In the genomic region with DNA sequence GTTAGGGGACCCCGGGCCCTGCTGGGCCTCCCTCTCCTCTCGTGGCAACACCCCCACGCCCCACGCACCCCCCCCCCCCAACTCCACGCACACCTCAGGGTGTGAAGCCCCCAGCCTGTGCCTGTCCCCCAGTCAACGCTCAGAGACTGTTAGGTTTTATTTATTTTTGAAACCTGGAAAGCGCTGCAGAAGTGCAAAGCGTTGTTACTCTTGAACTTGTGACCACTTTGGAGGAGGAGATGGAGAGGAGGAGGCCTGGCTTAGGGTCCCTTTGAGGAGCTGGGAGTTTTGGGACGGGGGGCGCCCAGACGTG, we compare ENCODE assay signal across 8 cellular contexts. TPM values are rescaled to one million over a fixed set of nuclear protein-coding genes. Genes with fewer than 3 reads are reported as not detected.
DNase-seq lines count a peak whose midpoint lies in the region; ATAC-seq, FAIRE-seq and TF ChIP-seq lines count a peak whose summit lies in the region.

No MANE protein-coding gene starts in this region.

- TF ChIP-seq POLR2A in A549 (IDR thresholded peaks at IDR 0.05; ENCODE audit: low read length): no peak

- peak overlapping the region; percentile 50 for H3K4me3 ChIP-seq in A549
- H3K4me3 ChIP-seq in Jurkat, Clone E6-1 (ENCODE audit: low read length): peak overlapping the region; percentile 47; the same call in 1 of the 2 replicates

- no peak for TF ChIP-seq RAD21 in A549 (conservative IDR thresholded peaks at IDR 0.05 in 1 of 2, IDR thresholded peaks at IDR 0.05 in 1 of 2)

- peak overlapping the region; percentile 88 for H3K4me2 ChIP-seq in A549

- no peak for TF ChIP-seq EP300 in A549 (IDR thresholded peaks at IDR 0.05)

- TF ChIP-seq CTCF in A549 (IDR thresholded peaks at IDR 0.05): no peak
- no peak for TF ChIP-seq CTCF in mesothelial cell of epicardium (IDR thresholded peaks at IDR 0.05; ENCODE audit: unreplicated experiment)
- no peak for TF ChIP-seq CTCF in GM10248 (IDR thresholded peaks at IDR 0.05; ENCODE audit: control extremely low read depth, extremely low read depth, low read depth, missing control alignments)

- no peak for FAIRE-seq in A549 (lab: Jason Lieb, UNC)

- H3K27me3 Mint-ChIP-seq in mesothelial cell of epicardium (ENCODE audit: low read depth): no peaks in the 10 kb centered on the region

- POLR2A ChIA-PET in A549 (lab: Yijun Ruan, JAX): interaction anchor here (1.3 to 1.7 kb wide), 2 partner anchors 33 to 55 kb away, joined by 4 to 11 read pairs; a partner anchor contains a TSS
- POLR2A ChIA-PET in GM10248 (lab: Yijun Ruan, JAX): no interaction called here

- H3K9me3 ChIP-seq in A549: no peaks in the 10 kb centered on the region

- CTCF ChIA-PET in A549 (lab: Yijun Ruan, JAX) (interaction anchor here (1.0 to 4.5 kb wide), 9 partner anchors 10 to 80 kb away, joined by 3 to 27 read pairs (median 4); a partner anchor contains a TSS), GM10248 (lab: Yijun Ruan, JAX) (interaction anchor here (1.2 to 7.3 kb wide), 12 partner anchors 8 to 656 kb away, joined by 3 to 66 read pairs (median 6); a partner anchor contains a TSS)

- H3K4me3 Mint-ChIP-seq in mesothelial cell of epicardium: peak overlapping the region; percentile 84

- H3K27ac ChIP-seq in A549: peak overlapping the region; percentile 59 to 84; a peak in 4 of 6 replicates
- H3K27ac ChIP-seq in cingulate gyrus (ENCODE audit: low read depth, low read length): peak overlapping the region; percentile 100

- peak overlapping the region; percentile 92 for H3K27ac Mint-ChIP-seq in mesothelial cell of epicardium

- H3K9me3 Mint-ChIP-seq in mesothelial cell of epicardium: no peaks in the 10 kb centered on the region

- H3K4me1 Mint-ChIP-seq in mesothelial cell of epicardium: peaks cover 43% of the 10 kb centered on the region

- ATAC-seq in A549: no peak; a peak in 1 of 6 replicates

- DNase-seq in A549 (ENCODE audit: low read depth in 1 of 2, low spot score in 1 of 2): no peak
- DNase-seq in Jurkat, Clone E6-1 (ENCODE audit: low read depth, low spot score): no peak
- no peak for DNase-seq in mesothelial cell of epicardium (ENCODE audit: low spot score in 2 of 2, unreplicated experiment in 2 of 2)
- DNase-seq in mucosa of gallbladder (ENCODE audit: low spot score): no peak
- DNase-seq in T1000 (lab: John Stamatoyannopoulos, UW): no peak
- no peak for DNase-seq in stimulated activated CD4-positive, alpha-beta T cell treated with anti-CD3 and anti-CD28 coated beads, Interleukin-15, amount 100 ng/mL, for 24 hours
- DNase-seq in GM10248 (ENCODE audit: extremely low spot score): no peak

- H3K4me1 ChIP-seq in A549: peaks cover 26% of the 10 kb centered on the region

- WGBS in A549 (ENCODE audit: missing lambda C conversion rate): 61% methylated on average over 5 of the region's 11 CpGs

- H3K36me3 Mint-ChIP-seq in mesothelial cell of epicardium: peaks cover 6% of the 10 kb centered on the region

TF ChIP-seq in A549, 52 proteins besides CTCF, POLR2A, EP300 and RAD21:
- no peak for TF ChIP-seq MYC (IDR thresholded peaks at IDR 0.05; ENCODE audit: borderline replicate concordance, low read length)
- TF ChIP-seq, protein P1, sequence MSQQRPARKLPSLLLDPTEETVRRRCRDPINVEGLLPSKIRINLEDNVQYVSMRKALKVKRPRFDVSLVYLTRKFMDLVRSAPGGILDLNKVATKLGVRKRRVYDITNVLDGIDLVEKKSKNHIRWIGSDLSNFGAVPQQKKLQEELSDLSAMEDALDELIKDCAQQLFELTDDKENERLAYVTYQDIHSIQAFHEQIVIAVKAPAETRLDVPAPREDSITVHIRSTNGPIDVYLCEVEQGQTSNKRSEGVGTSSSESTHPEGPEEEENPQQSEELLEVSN (IDR thresholded peaks at IDR 0.05; ENCODE audit: borderline replicate concordance, low read depth): no peak
- TF ChIP-seq HEYL (CRISPR knock-in tag; IDR thresholded peaks at IDR 0.05): no peak
- TF ChIP-seq BHLHE40 (IDR thresholded peaks at IDR 0.05; ENCODE audit: low read depth, low read length): no peak
- no peak for TF ChIP-seq NPAS2 (CRISPR knock-in tag; IDR thresholded peaks at IDR 0.05; ENCODE audit: borderline replicate concordance)
- TF ChIP-seq, protein P2, sequence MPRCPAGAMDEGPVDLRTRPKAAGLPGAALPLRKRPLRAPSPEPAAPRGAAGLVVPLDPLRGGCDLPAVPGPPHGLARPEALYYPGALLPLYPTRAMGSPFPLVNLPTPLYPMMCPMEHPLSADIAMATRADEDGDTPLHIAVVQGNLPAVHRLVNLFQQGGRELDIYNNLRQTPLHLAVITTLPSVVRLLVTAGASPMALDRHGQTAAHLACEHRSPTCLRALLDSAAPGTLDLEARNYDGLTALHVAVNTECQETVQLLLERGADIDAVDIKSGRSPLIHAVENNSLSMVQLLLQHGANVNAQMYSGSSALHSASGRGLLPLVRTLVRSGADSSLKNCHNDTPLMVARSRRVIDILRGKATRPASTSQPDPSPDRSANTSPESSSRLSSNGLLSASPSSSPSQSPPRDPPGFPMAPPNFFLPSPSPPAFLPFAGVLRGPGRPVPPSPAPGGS (IDR thresholded peaks at IDR 0.05): no peak
- TF ChIP-seq HOXB13 (CRISPR knock-in tag; IDR thresholded peaks at IDR 0.05; ENCODE audit: low read depth): no peak
- no peak for TF ChIP-seq SREBF2 (IDR thresholded peaks at IDR 0.05)
- no peak for TF ChIP-seq HOXB5 (CRISPR knock-in tag; IDR thresholded peaks at IDR 0.05)
- TF ChIP-seq GATA3 (IDR thresholded peaks at IDR 0.05; ENCODE audit: borderline replicate concordance): no peak
- no peak for TF ChIP-seq ZNF302 (CRISPR knock-in tag; IDR thresholded peaks at IDR 0.05)
- TF ChIP-seq FOXS1 (CRISPR knock-in tag; IDR thresholded peaks at IDR 0.05): no peak
- no peak for TF ChIP-seq MAZ (IDR thresholded peaks at IDR 0.05; ENCODE audit: borderline replicate concordance, low read depth, low read length)
- no peak for TF ChIP-seq ZC3H11A (IDR thresholded peaks at IDR 0.05)
- no peak for TF ChIP-seq CBX2 (IDR thresholded peaks at IDR 0.05; ENCODE audit: borderline replicate concordance, low read depth)
- no peak for TF ChIP-seq MAFK (IDR thresholded peaks at IDR 0.05; ENCODE audit: partially characterized antibody)
- TF ChIP-seq TP53 (CRISPR knock-in tag; IDR thresholded peaks at IDR 0.05): no peak

RNA-seq across cellular contexts. Expression of a gene that starts 0.9 kb away (rescaled TPM):
- polyA plus RNA-seq in A549 (2011; rRNA removed) (1.4 and 1.6 TPM in 2 replicates), A549 (2017; fragmentation: RNase III; extraction: RNeasy Plus Mini Kit Qiagen cat#74134 plus additional on column Dnase treatment) (0.90 to 1.1 TPM (median 0.93 TPM) in 3 replicates)
- polyA plus RNA-seq in A549 (2012; cell fraction: cytosol; rRNA removed): 0.45 and 0.49 TPM in 2 replicates
- polyA plus RNA-seq in A549 (2012; cell fraction: nucleus; rRNA removed): 1.0 and 1.3 TPM in 2 replicates
- 1.1 and 1.4 TPM in 2 replicates for polyA minus RNA-seq in A549 (2011; rRNA and poly(A)+ RNA removed)
- polyA plus RNA-seq in Jurkat, Clone E6-1 (2012; ENCODE audit: insufficient read depth, insufficient read length): 2.4 TPM
- total RNA-seq in mesothelial cell of epicardium (16.9 to 19.1 TPM (median 17.4 TPM) in 3 replicates), mucosa of gallbladder (48.0 TPM)

RNA-seq across cellular contexts. Expression of a gene that starts 54.8 kb away (rescaled TPM):
- polyA plus RNA-seq in A549 (2011; rRNA removed) (16.4 and 18.6 TPM in 2 replicates), A549 (2017; fragmentation: RNase III; extraction: RNeasy Plus Mini Kit Qiagen cat#74134 plus additional on column Dnase treatment) (15.4 to 19.3 TPM (median 18.2 TPM) in 3 replicates)
- polyA plus RNA-seq in A549 (2012; cell fraction: cytosol; rRNA removed): 14.0 and 19.8 TPM in 2 replicates
- polyA plus RNA-seq in A549 (2012; cell fraction: nucleus; rRNA removed): 34.1 and 37.2 TPM in 2 replicates
- polyA minus RNA-seq in A549 (2011; rRNA and poly(A)+ RNA removed): 39.3 and 43.8 TPM in 2 replicates
- polyA plus RNA-seq in Jurkat, Clone E6-1 (2012; ENCODE audit: insufficient read depth, insufficient read length): 26.3 TPM
- total RNA-seq in mesothelial cell of epicardium (70.9 to 73.6 TPM (median 71.7 TPM) in 3 replicates), mucosa of gallbladder (61.4 TPM)
